Comparison of ENCODE assay signal across 22 cellular contexts in genomic region chr12:4168041-4168440, GRCh38.
DNase-seq lines count a peak whose midpoint lies in the region; ATAC-seq, FAIRE-seq and TF ChIP-seq lines count a peak whose summit lies in the region.
"Had no signal": no experiment of that assay in that cellular context is flagged by ENCODE, and none has a peak within 500 bp of the region (broad histone marks: within the 10 kb centered on the region; RNA-seq: fewer than 3 reads in every experiment).

No MANE protein-coding gene starts in this region.

- H3K36me3 Mint-ChIP-seq in nephron progenitor cell (ENCODE audit: low read depth), result no peaks in the 10 kb centered on the region
- no peaks in the 10 kb centered on the region for H3K36me3 Mint-ChIP-seq in stimulated activated naive B cell treated with anti-CD40 and anti-IgM and Interleukin-4, amounts not matched to agents 10 μg/mL and 1 μg/mL and 100 μg/mL, for 72 hours

- H3K4me1 ChIP-seq in H1 (replicated peaks in 1 of 4; ENCODE audit: control insufficient read depth in 3 of 4, insufficient read depth in 4 of 4, low read length in 3 of 4), result peaks cover 4 to 18% (median 10%) of the 10 kb centered on the region in 4 experiments

- peak overlapping the region; percentile 89; the same call in 1 of the 2 replicates for H2BK12ac ChIP-seq in H1 (ENCODE audit: low read depth, low read length)

- H2BK5ac ChIP-seq in H1 (ENCODE audit: low read depth, low read length), result no peak overlapping the region

- H4K5ac ChIP-seq in H1 (ENCODE audit: insufficient read length, low read depth, low read length), result no peak overlapping the region

- peaks cover 0 to 7% (median 5%) of the 10 kb centered on the region in 4 experiments; a peak in 4 of 7 replicates for H3K27me3 ChIP-seq in H1 (replicated peaks in 1 of 4; ENCODE audit: control insufficient read depth in 3 of 4, extremely low read depth in 1 of 4, insufficient read depth in 3 of 4, low read length in 3 of 4)

- no peaks in the 10 kb centered on the region for H3K9me3 Mint-ChIP-seq in nephron progenitor cell
- H3K9me3 Mint-ChIP-seq in stimulated activated naive B cell treated with anti-CD40 and anti-IgM and Interleukin-4, amounts not matched to agents 10 μg/mL and 1 μg/mL and 100 μg/mL, for 72 hours, result no peaks in the 10 kb centered on the region
- H3K9me3 Mint-ChIP-seq: CD4-positive, alpha-beta T cell had no signal

- no peak overlapping the region for H3K56ac ChIP-seq in H1 (replicated peaks; ENCODE audit: insufficient read length, low read depth, low read length)

- no peak overlapping the region for H2BK15ac ChIP-seq in H1 (ENCODE audit: low read length)

- CTCF ChIA-PET in H1 (lab: Charles Lee; ENCODE audit: partially characterized antibody), result interaction anchor here (0.9 to 2.8 kb wide), 4 partner anchors 16 to 61 kb away, joined by 3 to 11 read pairs (median 3); no protein-coding TSS in a partner anchor

- no peak for TF ChIP-seq EP300 in H1 (IDR thresholded peaks at IDR 0.05; ENCODE audit: borderline replicate concordance in 1 of 2, low read depth in 2 of 2, low read length in 2 of 2)

- no peaks in the 10 kb centered on the region for H3K36me3 ChIP-seq in H1 (ENCODE audit: control insufficient read depth in 2 of 4, insufficient read depth in 4 of 4, low read length in 3 of 4)

- peaks cover 11% of the 10 kb centered on the region; the same call in 1 of the 2 replicates for H3K23me2 ChIP-seq in H1 (ENCODE audit: low read depth, low read length)

- no peaks in the 10 kb centered on the region for H3K79me2 ChIP-seq in H1 (ENCODE audit: control insufficient read depth in 1 of 2, insufficient read depth in 2 of 2, low read length in 2 of 2)

- no peak for TF ChIP-seq CTCF in H1 (IDR thresholded peaks at IDR 0.05; ENCODE audit: control extremely low read depth in 1 of 3, insufficient read depth in 1 of 3, low read depth in 1 of 3, low read length in 3 of 3)
- no peak for TF ChIP-seq CTCF in nephron progenitor cell (IDR thresholded peaks at IDR 0.05)

- no peak overlapping the region for H3K27ac Mint-ChIP-seq in nephron progenitor cell
- no peak overlapping the region for H3K27ac Mint-ChIP-seq in stimulated activated naive B cell treated with anti-CD40 and anti-IgM and Interleukin-4, amounts not matched to agents 10 μg/mL and 1 μg/mL and 100 μg/mL, for 72 hours
- H3K27ac Mint-ChIP-seq: CD4-positive, alpha-beta T cell had no signal

- no peaks in the 10 kb centered on the region for H3K79me1 ChIP-seq in H1 (ENCODE audit: low read depth, low read length)

- POLR2A ChIA-PET in H1 (lab: Charles Lee; ENCODE audit: partially characterized antibody), result interaction anchor here (0.7 to 1.3 kb wide), 4 partner anchors 15 to 60 kb away, joined by 3 to 4 read pairs (median 3); no protein-coding TSS in a partner anchor

- WGBS in H1 (ENCODE audit: extremely low coverage in 1 of 2, insufficient coverage in 1 of 2, insufficient read length in 1 of 2, insufficient replicate concordance in 2 of 2, low coverage in 1 of 2, low lambda C conversion rate in 2 of 2, missing lambda C conversion rate in 1 of 2), 2 experiments, result 58% methylated on average over 6 of the region's 6 CpGs; no CpG with 5 or more reads in 1 of the 2 experiments

- no peaks in the 10 kb centered on the region for H3K27me3 Mint-ChIP-seq in nephron progenitor cell (ENCODE audit: low read depth, poor library complexity)
- no peaks in the 10 kb centered on the region for H3K27me3 Mint-ChIP-seq in stimulated activated naive B cell treated with anti-CD40 and anti-IgM and Interleukin-4, amounts not matched to agents 10 μg/mL and 1 μg/mL and 100 μg/mL, for 72 hours
- H3K27me3 Mint-ChIP-seq: CD4-positive, alpha-beta T cell had no signal

- H2AK5ac ChIP-seq in H1 (ENCODE audit: low read depth, low read length), result no peak overlapping the region

- no peaks in the 10 kb centered on the region for H4K20me1 ChIP-seq in H1 (replicated peaks in 1 of 2; ENCODE audit: control insufficient read depth in 1 of 2, insufficient read depth in 2 of 2, low read length in 2 of 2)

- no peak overlapping the region for H3K4me3 ChIP-seq in H1 (ENCODE audit: extremely low read depth in 1 of 4, insufficient read depth in 2 of 4, low read depth in 3 of 4, low read length in 4 of 4)

- H3K23ac ChIP-seq in H1 (ENCODE audit: insufficient read length), result no peak overlapping the region

- H3K14ac ChIP-seq in H1 (ENCODE audit: insufficient read length), result no peak overlapping the region

- TF ChIP-seq POLR2A in H1 (IDR thresholded peaks at IDR 0.05; ENCODE audit: control extremely low read depth in 1 of 2, low read depth in 2 of 2, low read length in 2 of 2), result no peak

- no peaks in the 10 kb centered on the region for H3K9me3 ChIP-seq in H1 (ENCODE audit: insufficient read depth in 2 of 2, low read depth in 1 of 2, low read length in 1 of 2)
- H3K9me3 ChIP-seq: Caco-2 had no signal

- H3K4me1 Mint-ChIP-seq in nephron progenitor cell, result peaks cover 49% of the 10 kb centered on the region
- H3K4me1 Mint-ChIP-seq in stimulated activated naive B cell treated with anti-CD40 and anti-IgM and Interleukin-4, amounts not matched to agents 10 μg/mL and 1 μg/mL and 100 μg/mL, for 72 hours, result peaks cover 40 to 48% of the 10 kb centered on the region in 2 donors

- H3K9ac ChIP-seq in H1 (replicated peaks in 1 of 4; ENCODE audit: extremely low read depth in 1 of 4, low read depth in 3 of 4, low read length in 3 of 4), result no peak overlapping the region
- H3K9ac ChIP-seq: KMS-11 had no signal

- 0 out of 4 replicates have a peak overlapping the region, but pooled peaks of 1 of the 2 experiments have one; percentile 11 for H3K4me2 ChIP-seq in H1 (ENCODE audit: insufficient read depth in 1 of 2, low read depth in 2 of 2, low read length in 2 of 2)
- H3K4me2 ChIP-seq: KMS-11 had no signal

- H3K18ac ChIP-seq in H1 (ENCODE audit: extremely low read depth, low read length), result no peak overlapping the region

- no peak overlapping the region for H4K8ac ChIP-seq in H1 (ENCODE audit: extremely low read depth, insufficient read depth, low read length)

- no peak overlapping the region for H3K4me3 Mint-ChIP-seq in nephron progenitor cell
- no peak overlapping the region for H3K4me3 Mint-ChIP-seq in stimulated activated naive B cell treated with anti-CD40 and anti-IgM and Interleukin-4, amounts not matched to agents 10 μg/mL and 1 μg/mL and 100 μg/mL, for 72 hours
- H3K4me3 Mint-ChIP-seq: CD4-positive, alpha-beta T cell had no signal

- FAIRE-seq in GM19239 (lab: Jason Lieb, UNC) (peak; percentile 37), H1 (lab: Jason Lieb, UNC) (peak; percentile 45)
- FAIRE-seq: G401.6 had no signal

- H2BK120ac ChIP-seq in H1 (replicated peaks; ENCODE audit: low read depth, low read length), result no peak overlapping the region

- ATAC-seq in stimulated activated naive B cell treated with anti-CD40 and anti-IgM and Interleukin-4, amounts not matched to agents 10 μg/mL and 1 μg/mL and 100 μg/mL, for 72 hours (replicated peaks), result peak; percentile 70 to 71
- ATAC-seq: PC-3 had no signal

- no peak for TF ChIP-seq RAD21 in H1 (IDR thresholded peaks at IDR 0.05 in 1 of 2, conservative IDR thresholded peaks at IDR 0.05 in 1 of 2; ENCODE audit: low read depth in 2 of 2, low read length in 2 of 2)

- no peak overlapping the region for H3K27ac ChIP-seq in H1 (ENCODE audit: low read depth, low read length)
- H3K27ac ChIP-seq: HL-60, KMS-11, RWPE1 had no signal

- peak overlapping the region; percentile 87 for H2AFZ ChIP-seq in H1 (ENCODE audit: low read length)

- H3K4ac ChIP-seq in H1 (replicated peaks; ENCODE audit: insufficient read length, low read depth, low read length), result peak overlapping the region; percentile 16

- H4K91ac ChIP-seq in H1 (replicated peaks; ENCODE audit: insufficient read length, low read length), result no peak overlapping the region

- DNase-seq in GM19239 (ENCODE audit: insufficient read length, low spot score), result no peak
- DNase-seq in H1 (ENCODE audit: low read depth in 1 of 2, low spot score in 2 of 2), result peak in 1 of 2 experiments; percentile 47
- peak; percentile 32 for DNase-seq in nephron progenitor cell
- DNase-seq in stimulated activated naive B cell treated with anti-CD40 and anti-IgM and Interleukin-4, amounts not matched to agents 10 μg/mL and 1 μg/mL and 100 μg/mL, for 72 hours, result no peak
- DNase-seq in NCI-H69 (lab: John Stamatoyannopoulos, UW), result no peak
- no peak for DNase-seq in stimulated activated naive CD4-positive, alpha-beta T cell treated with Interleukin-2 at 50 U/mL for 16 hours (lab: John Stamatoyannopoulos, UW)
- DNase-seq in medulla oblongata (ENCODE audit: extremely low spot score), result no peak
- no peak for DNase-seq in NCI-H2196 treated with DMSO at 0.1 percent for 48 hours (lab: John Stamatoyannopoulos, UW; ENCODE audit: unreplicated experiment)
- DNase-seq: ACHN; AML-193; Caco-2; CD4-positive, alpha-beta T cell; HCEC 1CT; MV-4-11; NCI-H1694 treated with DMSO at 0.1 percent for 48 hours; NCI-H510A treated with DMSO at 0.1 percent for 48 hours; NCI-H82; PC-3 had no signal

- 0 out of 2 replicates have a peak overlapping the region, but pooled peaks have one; percentile 36 for H2BK20ac ChIP-seq in H1 (ENCODE audit: low read length)

TF ChIP-seq in H1, 55 proteins besides CTCF, POLR2A, EP300 and RAD21:
- TF ChIP-seq FOSL1 (IDR thresholded peaks at IDR 0.05; ENCODE audit: insufficient read depth, low read depth, low read length) (no peak), RBBP5 (IDR thresholded peaks at IDR 0.05; ENCODE audit: borderline replicate concordance, low read depth, low read length) (peak; percentile 10; the same call in 1 of the 2 replicates), TAF1 (IDR thresholded peaks at IDR 0.05; ENCODE audit: low read depth, low read length) (no peak)
